ENCODE assay signal across 8 cellular contexts in genomic region chr9:137201205-137201868, GRCh38. TPM values are rescaled to one million over a fixed set of nuclear protein-coding genes. Genes with fewer than 3 reads are reported as not detected.
DNase-seq lines count a peak whose midpoint lies in the region; ATAC-seq and TF ChIP-seq lines count a peak whose summit lies in the region.

No MANE protein-coding gene starts in this region.

- no peak for TF ChIP-seq EP300 in neural cell (conservative IDR thresholded peaks at IDR 0.05; ENCODE audit: poor library complexity, severe bottlenecking)

- H3K27me3 ChIP-seq in BLaER1 (peaks cover 4% of the 10 kb centered on the region; the same call in 1 of the 2 replicates), Loucy (ENCODE audit: insufficient read depth, low read length, poor library complexity, severe bottlenecking) (no peaks in the 10 kb centered on the region), neural cell (ENCODE audit: insufficient read depth, low read depth, low read length) (no peaks in the 10 kb centered on the region)

- H3K36me3 Mint-ChIP-seq in dendritic cell treated with granulocyte-macrophage colony-stimulating factor and Interleukin-4, amounts not matched to agents 40 ng/mL and 50 ng/mL, for 4 days (ENCODE audit: low read depth), result peaks cover 41% of the 10 kb centered on the region

- TF ChIP-seq CTCF in Loucy (conservative IDR thresholded peaks at IDR 0.05; ENCODE audit: low read length) (no peak), neural cell (IDR thresholded peaks at IDR 0.05; ENCODE audit: poor library complexity, severe bottlenecking) (no peak)

- no peaks in the 10 kb centered on the region for H3K27me3 Mint-ChIP-seq in dendritic cell treated with granulocyte-macrophage colony-stimulating factor and Interleukin-4, amounts not matched to agents 40 ng/mL and 50 ng/mL, for 4 days

- no peaks in the 10 kb centered on the region for H3F3A ChIP-seq in Loucy (ENCODE audit: low read depth)
- no peaks in the 10 kb centered on the region for H3F3A ChIP-seq in neural cell (ENCODE audit: insufficient read depth, low read length, poor library complexity, severe bottlenecking)

- H3K9me2 ChIP-seq in Loucy (replicated peaks; ENCODE audit: low read depth, low read length), result no peaks in the 10 kb centered on the region
- no peaks in the 10 kb centered on the region for H3K9me2 ChIP-seq in neural cell (ENCODE audit: insufficient read depth, low read length)

- DNase-seq in dedifferentiated amniotic fluid mesenchymal stem cell (ENCODE audit: extremely low spot score) (no peak), iPS-NIHi11 (ENCODE audit: low spot score) (no peak)

- H3K4me3 ChIP-seq in BLaER1, result peak overlapping the region; percentile 88
- H3K4me3 ChIP-seq in Loucy (ENCODE audit: low read length, poor library complexity, severe bottlenecking), result peak overlapping the region; percentile 85
- peak overlapping the region; percentile 86 for H3K4me3 ChIP-seq in neural cell (ENCODE audit: low read length)

- H4K20me1 ChIP-seq in BLaER1 (peaks cover 81% of the 10 kb centered on the region), Loucy (ENCODE audit: insufficient read depth, low read length, poor library complexity, severe bottlenecking) (peaks cover 29% of the 10 kb centered on the region), neural cell (ENCODE audit: insufficient read depth) (no peaks in the 10 kb centered on the region)

- H3K27ac ChIP-seq in BLaER1, result peak overlapping the region; percentile 83
- peak overlapping the region; percentile 49 for H3K27ac ChIP-seq in neural cell (ENCODE audit: low read length)

- H3K9ac ChIP-seq in BLaER1 (peak overlapping the region; percentile 86), Loucy (ENCODE audit: low read depth, low read length, poor library complexity, severe bottlenecking) (peak overlapping the region; percentile 89), neural cell (ENCODE audit: low read length) (peak overlapping the region; percentile 70)

- no peaks in the 10 kb centered on the region for H3K9me3 Mint-ChIP-seq in dendritic cell treated with granulocyte-macrophage colony-stimulating factor and Interleukin-4, amounts not matched to agents 40 ng/mL and 50 ng/mL, for 4 days

- peaks cover 74% of the 10 kb centered on the region for H3K4me1 ChIP-seq in BLaER1
- peaks cover 37% of the 10 kb centered on the region for H3K4me1 ChIP-seq in Loucy (ENCODE audit: insufficient read depth, low read length, poor library complexity, severe bottlenecking)

- H3K4me3 Mint-ChIP-seq in dendritic cell treated with granulocyte-macrophage colony-stimulating factor and Interleukin-4, amounts not matched to agents 40 ng/mL and 50 ng/mL, for 4 days, result peak overlapping the region; percentile 78

- H3K36me3 ChIP-seq in BLaER1 (no peaks in the 10 kb centered on the region; the same call in 1 of the 2 replicates), Loucy (ENCODE audit: insufficient read depth, low read length) (no peaks in the 10 kb centered on the region), neural cell (ENCODE audit: insufficient read depth, low read length) (no peaks in the 10 kb centered on the region)

- no peak for TF ChIP-seq RAD21 in neural cell (conservative IDR thresholded peaks at IDR 0.05)

- ATAC-seq in GM21576 (IDR thresholded peaks at IDR 0.05; ENCODE audit: unreplicated experiment), result no peak
- no peak for ATAC-seq in GM19023 (IDR thresholded peaks at IDR 0.05; ENCODE audit: unreplicated experiment)

- H3K4me2 ChIP-seq in BLaER1 (peak overlapping the region; percentile 100), Loucy (ENCODE audit: low read depth, low read length, poor library complexity, severe bottlenecking) (peak overlapping the region; percentile 83), neural cell (ENCODE audit: low read length) (peak overlapping the region; percentile 96)

- peak overlapping the region; percentile 94 for H3K27ac Mint-ChIP-seq in dendritic cell treated with granulocyte-macrophage colony-stimulating factor and Interleukin-4, amounts not matched to agents 40 ng/mL and 50 ng/mL, for 4 days

- H3K9me3 ChIP-seq in BLaER1, result no peaks in the 10 kb centered on the region
- no peaks in the 10 kb centered on the region for H3K9me3 ChIP-seq in Loucy (ENCODE audit: insufficient read depth, low read depth, low read length)
- H3K9me3 ChIP-seq in neural cell (ENCODE audit: low read length), result no peaks in the 10 kb centered on the region

- H3K79me2 ChIP-seq in Loucy (ENCODE audit: insufficient read depth, low read length) (peaks cover 70% of the 10 kb centered on the region), neural cell (replicated peaks; ENCODE audit: insufficient read depth, low read length) (peaks cover 27% of the 10 kb centered on the region)

- H2AFZ ChIP-seq in Loucy (ENCODE audit: low read length) (no peak overlapping the region), neural cell (ENCODE audit: low read depth, low read length) (peak overlapping the region; percentile 51)

- intact Hi-C loops in dendritic cell treated with granulocyte-macrophage colony-stimulating factor and Interleukin-4, amounts not matched to agents 40 ng/mL and 50 ng/mL, for 4 days (cut with micrococcal nuclease), result no loop called here

- peaks cover 76% of the 10 kb centered on the region for H3K4me1 Mint-ChIP-seq in dendritic cell treated with granulocyte-macrophage colony-stimulating factor and Interleukin-4, amounts not matched to agents 40 ng/mL and 50 ng/mL, for 4 days (ENCODE audit: low read depth)

TF ChIP-seq in neural cell, 6 proteins besides CTCF, POLR2A, EP300 and RAD21:
- TF ChIP-seq SMC3 (conservative IDR thresholded peaks at IDR 0.05; ENCODE audit: poor library complexity) (no peak), REST (IDR thresholded peaks at IDR 0.05; ENCODE audit: borderline replicate concordance) (no peak), EZH2 (IDR thresholded peaks at IDR 0.05; ENCODE audit: borderline replicate concordance, insufficient read depth, low read length, poor library complexity, severe bottlenecking) (no peak), MXI1 (conservative IDR thresholded peaks at IDR 0.05; ENCODE audit: poor library complexity, severe bottlenecking) (no peak), TAF1 (IDR thresholded peaks at IDR 0.05; ENCODE audit: low read depth) (no peak), POLR2AphosphoS5 (IDR thresholded peaks at IDR 0.05) (no peak)

RNA-seq across cellular contexts. Expression of gene TPRN, which starts 0.8 kb away (rescaled TPM):
- polyA plus RNA-seq in neural cell, result 8.1 TPM in 2 replicates
- 10.3 and 10.7 TPM in 2 replicates for polyA minus RNA-seq in neural cell

RNA-seq across cellular contexts. Expression of gene TMEM203, which starts 4.1 kb away (rescaled TPM):
- 61.1 and 66.7 TPM in 2 replicates for polyA plus RNA-seq in neural cell
- polyA minus RNA-seq in neural cell, result 42.3 and 53.3 TPM in 2 replicates

RNA-seq across cellular contexts. Expression of gene NDOR1, which starts 4.2 kb away (rescaled TPM):
- 8.8 and 18.2 TPM in 2 replicates for polyA plus RNA-seq in neural cell
- 8.0 and 8.8 TPM in 2 replicates for polyA minus RNA-seq in neural cell

RNA-seq across cellular contexts. Expression of gene SSNA1, which starts 12.9 kb away (rescaled TPM):
- 170 and 195 TPM in 2 replicates for polyA plus RNA-seq in neural cell
- polyA minus RNA-seq in neural cell, result 51.7 and 63.3 TPM in 2 replicates

RNA-seq across cellular contexts. Expression of gene ANAPC2, which starts 13.0 kb away (rescaled TPM):
- polyA plus RNA-seq in neural cell, result 38.1 and 47.2 TPM in 2 replicates
- 30.6 and 42.4 TPM in 2 replicates for polyA minus RNA-seq in neural cell
